In genomic region chr16:50154369-50154947, GRCh38 we compare ENCODE assay signal across 8 cellular contexts. TPM values are rescaled to one million over a fixed set of nuclear protein-coding genes. Genes with fewer than 3 reads are reported as not detected.
A peak's percentile ranks its signal among the peaks of the same experiment; 100 is the strongest.
DNase-seq lines count a peak whose midpoint lies in the region; ATAC-seq and TF ChIP-seq lines count a peak whose summit lies in the region.

No MANE protein-coding gene starts in this region.

- WGBS in mammary epithelial cell (ENCODE audit: low coverage, missing lambda C conversion rate): 46% methylated on average over 5 of the region's 12 CpGs
- 19 to 21% methylated on average over 12 of the region's 12 CpGs for WGBS in thyroid gland, 2 donors

- TF ChIP-seq CTCF in C4-2B (conservative IDR thresholded peaks at IDR 0.05) (no peak), mammary epithelial cell (conservative IDR thresholded peaks at IDR 0.05 in 1 of 2, IDR thresholded peaks at IDR 0.05 in 1 of 2; ENCODE audit: extremely low read depth in 1 of 2, insufficient read depth in 1 of 2, low read depth in 1 of 2, low read length in 2 of 2) (no peak), lower lobe of right lung (IDR thresholded peaks at IDR 0.05) (no peak), thyroid gland (IDR thresholded peaks at IDR 0.05) (no peak)

- H2AFZ ChIP-seq in mammary epithelial cell (ENCODE audit: low read depth, low read length): peak overlapping the region; percentile 56

- CTCF ChIA-PET in mammary epithelial cell (lab: Charles Lee; ENCODE audit: low non-redundant PET): no interaction called here

- ATAC-seq in lower lobe of right lung (no peak), HG02642 (IDR thresholded peaks at IDR 0.05; ENCODE audit: poor library complexity, unreplicated experiment) (no peak)

- H3K27ac ChIP-seq in C4-2B: peak overlapping the region; percentile 94
- peak overlapping the region; percentile 61 for H3K27ac ChIP-seq in mammary epithelial cell (ENCODE audit: insufficient read depth, low read depth, low read length)
- peak overlapping the region; percentile 75 for H3K27ac ChIP-seq in lower lobe of right lung
- peak overlapping the region in 2 of 3 donors; percentile 37 to 73 for H3K27ac ChIP-seq in thyroid gland

- H3K4me2 ChIP-seq in mammary epithelial cell (ENCODE audit: insufficient read depth, low read depth, low read length): peak overlapping the region; percentile 88

- H3K9ac ChIP-seq in mammary epithelial cell (ENCODE audit: insufficient read depth, low read length): peak overlapping the region; percentile 56

- intact Hi-C loops in mammary epithelial cell (cut with micrococcal nuclease): loop anchor here (1.0 to 5.0 kb wide), 2 partner anchors 56 to 127 kb away; partner anchors contain the start of gene CNEP1R1
- intact Hi-C loops in lower lobe of right lung (cut with DNase I): no loop called here
- intact Hi-C loops in thyroid gland (cut with DNase I): loop anchor here (10.0 kb wide), 3 partner anchors 60 to 130 kb away; partner anchors contain the start of genes CNEP1R1 and HEATR3

- H3K36me3 ChIP-seq in mammary epithelial cell (ENCODE audit: insufficient read depth, low read length) (peaks cover 1% of the 10 kb centered on the region), lower lobe of right lung (no peaks in the 10 kb centered on the region), thyroid gland (no peaks in the 10 kb centered on the region)

- peaks cover 8% of the 10 kb centered on the region for H4K20me1 ChIP-seq in mammary epithelial cell (ENCODE audit: insufficient read depth, low read length)

- H3K27me3 ChIP-seq in mammary epithelial cell (ENCODE audit: insufficient read depth, low read length): no peaks in the 10 kb centered on the region
- no peaks in the 10 kb centered on the region for H3K27me3 ChIP-seq in lower lobe of right lung (ENCODE audit: low read depth)
- H3K27me3 ChIP-seq in thyroid gland: no peaks in the 10 kb centered on the region

- H3K4me3 ChIP-seq in Jurkat, Clone E6-1 (ENCODE audit: low read length): peak overlapping the region; percentile 59
- H3K4me3 ChIP-seq in mammary epithelial cell (replicated peaks in 1 of 3; ENCODE audit: insufficient read depth in 1 of 3, low read depth in 2 of 3, low read length in 3 of 3) (peak overlapping the region; percentile 69 to 95 (median 77)), lower lobe of right lung (peak overlapping the region; percentile 72), thyroid gland (replicated peaks in 1 of 3) (peak overlapping the region in 2 of 3 donors; percentile 80 to 90)

- in situ Hi-C loops in mammary epithelial cell (cut with MboI; ENCODE audit: low sequenced_read_pairs in 2 of 2): no loop called here

- no peak for DNase-seq in Jurkat, Clone E6-1 (ENCODE audit: low read depth, low spot score)
- DNase-seq in mammary epithelial cell (peak; percentile 19), lower lobe of right lung (no peak), thyroid gland (peak; percentile 15 to 24), NCI-H510A treated with DMSO at 0.1 percent for 48 hours (lab: John Stamatoyannopoulos, UW) (no peak), occipital lobe (lab: John Stamatoyannopoulos, UW) (no peak)

- dilution Hi-C loops in mammary epithelial cell (cut with HindIII; ENCODE audit: low sequenced_read_pairs): loop anchor here (10.0 kb wide), 1 partner anchor 50 kb away; no protein-coding TSS in a partner anchor

- no peak for TF ChIP-seq POLR2A in thyroid gland (IDR thresholded peaks at IDR 0.05)

- H3K4me1 ChIP-seq in mammary epithelial cell (ENCODE audit: insufficient read depth, low read length) (peaks cover 16% of the 10 kb centered on the region), lower lobe of right lung (peaks cover 34% of the 10 kb centered on the region), thyroid gland (peaks cover 17 to 30% of the 10 kb centered on the region in 2 donors)

- H3K79me2 ChIP-seq in mammary epithelial cell (ENCODE audit: insufficient read depth, low read length): peaks cover 61% of the 10 kb centered on the region

- H3K9me3 ChIP-seq in mammary epithelial cell (replicated peaks; ENCODE audit: insufficient read depth, low read length): no peaks in the 10 kb centered on the region
- no peaks in the 10 kb centered on the region for H3K9me3 ChIP-seq in lower lobe of right lung
- H3K9me3 ChIP-seq in thyroid gland: no peaks in the 10 kb centered on the region

- no TSS peak for BruUV-seq in mammary epithelial cell (replicated peaks; lab: Mats Ljungman, UMichigan)

RNA-seq across cellular contexts. Expression of gene TENT4B, which starts 1.4 kb away (rescaled TPM):
- 6.6 TPM for polyA plus RNA-seq in Jurkat, Clone E6-1 (2012; ENCODE audit: insufficient read depth, insufficient read length)
- 10 to 100 TPM; 10.3 to 14.5 TPM for total RNA-seq in mammary epithelial cell
- polyA plus RNA-seq in mammary epithelial cell: 10.6 TPM
- polyA minus RNA-seq in mammary epithelial cell: 5.3 TPM
- total RNA-seq in lower lobe of right lung: 12.8 TPM
- 10 to 100 TPM in 3 of 4 donors, 1 to 10 TPM in 1; 10.0 to 14.7 (median 11.4) TPM for total RNA-seq in thyroid gland
- total RNA-seq in occipital lobe: 31.4 TPM

Comparison
In these comparisons a context has a peak if more than half of its experiments do, and no peak if none do; other contexts are left out.
1. DNase-seq: peak in mammary epithelial cell (single experiment) and thyroid gland (2 of 2); none in Jurkat, Clone E6-1 (single experiment), lower lobe of right lung (single experiment), NCI-H510A treated with DMSO at 0.1 percent for 48 hours (single experiment) and occipital lobe (single experiment).
2. Peak in every context shown above with its lines, with median percentiles within 50 percentile points of each other: H3K27ac ChIP-seq and H3K4me3 ChIP-seq.